ENCODE assay signal across 7 cellular contexts in genomic region chr5:103475629-103476240, GRCh38.
DNase-seq lines count a peak whose midpoint lies in the region; TF ChIP-seq lines count a peak whose summit lies in the region.

No MANE protein-coding gene starts in this region.

- H3K23ac ChIP-seq in mesenchymal stem cell (ENCODE audit: low read length in 2 of 2): no peak overlapping the region

- no peak overlapping the region for H3K4me3 Mint-ChIP-seq in HFFc6
- no peak overlapping the region for H3K4me3 Mint-ChIP-seq in activated T-cell treated with anti-CD3 and anti-CD28 coated beads, Interleukin-2, amount 50 U/mL, for 24 hours

- H2AFZ ChIP-seq in mesenchymal stem cell (ENCODE audit: low read depth, low read length): no peak overlapping the region

- no peak overlapping the region for H2BK5ac ChIP-seq in mesenchymal stem cell (ENCODE audit: low read depth, low read length, poor library complexity, severe bottlenecking)

- H3K27ac ChIP-seq in mesenchymal stem cell (ENCODE audit: low read length, poor library complexity, severe bottlenecking): no peak overlapping the region

- H3K4me1 ChIP-seq in mesenchymal stem cell (ENCODE audit: control insufficient read depth, insufficient read depth, low read depth, low read length): no peaks in the 10 kb centered on the region

- peaks cover 74% of the 10 kb centered on the region for H3K4me1 Mint-ChIP-seq in HFFc6 (ENCODE audit: low read depth)
- H3K4me1 Mint-ChIP-seq in activated T-cell treated with anti-CD3 and anti-CD28 coated beads, Interleukin-2, amount 50 U/mL, for 24 hours (ENCODE audit: low read depth): no peaks in the 10 kb centered on the region

- H2BK12ac ChIP-seq in mesenchymal stem cell (ENCODE audit: low read length in 2 of 2): no peak overlapping the region

- DNase-seq in GM10266 (ENCODE audit: extremely low spot score) (peak; percentile 17), HFFc6 (peak; percentile 62), NCI-H446 (lab: John Stamatoyannopoulos, UW) (peak; percentile 29 to 76), choroid plexus epithelial cell (ENCODE audit: low read depth) (peak; percentile 77), mesenchymal stem cell (peak; percentile 58), ecto neural progenitor cell (ENCODE audit: low spot score) (no peak)
- no peak for DNase-seq in activated T-cell treated with anti-CD3 and anti-CD28 coated beads, Interleukin-2, amount 50 U/mL, for 24 hours

- TF ChIP-seq CTCF in GM10266 (IDR thresholded peaks at IDR 0.05; ENCODE audit: control insufficient read depth, insufficient read depth, low read depth, missing control alignments) (peak; percentile 61), HFFc6 (IDR thresholded peaks at IDR 0.05) (peak; percentile 89), choroid plexus epithelial cell (conservative IDR thresholded peaks at IDR 0.05; ENCODE audit: low read depth, low read length) (peak; percentile 57)

- no peaks in the 10 kb centered on the region for H3K9me3 ChIP-seq in mesenchymal stem cell (ENCODE audit: control insufficient read depth, low read length)

- H3K4me3 ChIP-seq in choroid plexus epithelial cell (ENCODE audit: low read depth, low read length): no peak overlapping the region
- H3K4me3 ChIP-seq in mesenchymal stem cell (ENCODE audit: insufficient read depth in 1 of 2, low read depth in 1 of 2, low read length in 2 of 2): no peak overlapping the region

- no peaks in the 10 kb centered on the region for H3K36me3 Mint-ChIP-seq in HFFc6 (ENCODE audit: low read depth)
- no peaks in the 10 kb centered on the region for H3K36me3 Mint-ChIP-seq in activated T-cell treated with anti-CD3 and anti-CD28 coated beads, Interleukin-2, amount 50 U/mL, for 24 hours (ENCODE audit: low read depth)

- H3K27me3 ChIP-seq in mesenchymal stem cell (ENCODE audit: control insufficient read depth in 1 of 2, insufficient read depth in 1 of 2, low read length in 2 of 2): no peaks in the 10 kb centered on the region

- peaks cover 2% of the 10 kb centered on the region; the same call in 1 of the 2 replicates for H3K27me3 Mint-ChIP-seq in HFFc6 (ENCODE audit: insufficient read depth)
- peaks cover 18% of the 10 kb centered on the region for H3K27me3 Mint-ChIP-seq in activated T-cell treated with anti-CD3 and anti-CD28 coated beads, Interleukin-2, amount 50 U/mL, for 24 hours

- 47% methylated on average over 3 of the region's 4 CpGs for WGBS in mesenchymal stem cell

- H3K4ac ChIP-seq in mesenchymal stem cell (ENCODE audit: low read depth in 1 of 2, low read length in 2 of 2): no peak overlapping the region

- no peak overlapping the region for H3K18ac ChIP-seq in mesenchymal stem cell (ENCODE audit: low read depth in 1 of 2, low read length in 2 of 2)

- peak overlapping the region; percentile 62 for H3K27ac Mint-ChIP-seq in HFFc6
- no peak overlapping the region for H3K27ac Mint-ChIP-seq in activated T-cell treated with anti-CD3 and anti-CD28 coated beads, Interleukin-2, amount 50 U/mL, for 24 hours

- no peaks in the 10 kb centered on the region for H3K9me3 Mint-ChIP-seq in HFFc6
- no peaks in the 10 kb centered on the region for H3K9me3 Mint-ChIP-seq in activated T-cell treated with anti-CD3 and anti-CD28 coated beads, Interleukin-2, amount 50 U/mL, for 24 hours

- no peak overlapping the region for H4K8ac ChIP-seq in mesenchymal stem cell (ENCODE audit: low read length)

- H3K79me1 ChIP-seq in mesenchymal stem cell (replicated peaks; ENCODE audit: low read length, poor library complexity, severe bottlenecking): no peaks in the 10 kb centered on the region

- no peaks in the 10 kb centered on the region for H3K36me3 ChIP-seq in mesenchymal stem cell (ENCODE audit: control insufficient read depth in 1 of 2, insufficient read depth in 2 of 2, low read depth in 1 of 2, low read length in 2 of 2)

- no peak overlapping the region for H2BK15ac ChIP-seq in mesenchymal stem cell (ENCODE audit: low read depth, poor library complexity, severe bottlenecking)

- no peak overlapping the region for H4K91ac ChIP-seq in mesenchymal stem cell (ENCODE audit: low read length)

- peak overlapping the region; percentile 51 for H3K9ac ChIP-seq in mesenchymal stem cell (ENCODE audit: low read length)

- H2BK120ac ChIP-seq in mesenchymal stem cell (ENCODE audit: low read depth, low read length): no peak overlapping the region

- H3K4me2 ChIP-seq in mesenchymal stem cell (ENCODE audit: low read length, poor library complexity, severe bottlenecking): no peak overlapping the region

- H2AK5ac ChIP-seq in mesenchymal stem cell (ENCODE audit: low read length, severe bottlenecking): no peak overlapping the region

- H3K14ac ChIP-seq in mesenchymal stem cell (ENCODE audit: low read length in 2 of 2): no peak overlapping the region

Comparison
In these comparisons a context has a peak if more than half of its experiments do, and no peak if none do; other contexts are left out.
1. DNase-seq: peak in GM10266 (single experiment), HFFc6 (single experiment), NCI-H446 (2 of 2), choroid plexus epithelial cell (single experiment) and mesenchymal stem cell (single experiment); none in activated T-cell treated with anti-CD3 and anti-CD28 coated beads, Interleukin-2, amount 50 U/mL, for 24 hours (single experiment) and ecto neural progenitor cell (single experiment).
2. Peak in every context shown above with its lines, with median percentiles within 50 percentile points of each other: CTCF ChIP-seq.